ENCODE assay signal across 2 cellular contexts in the genomic region with DNA sequence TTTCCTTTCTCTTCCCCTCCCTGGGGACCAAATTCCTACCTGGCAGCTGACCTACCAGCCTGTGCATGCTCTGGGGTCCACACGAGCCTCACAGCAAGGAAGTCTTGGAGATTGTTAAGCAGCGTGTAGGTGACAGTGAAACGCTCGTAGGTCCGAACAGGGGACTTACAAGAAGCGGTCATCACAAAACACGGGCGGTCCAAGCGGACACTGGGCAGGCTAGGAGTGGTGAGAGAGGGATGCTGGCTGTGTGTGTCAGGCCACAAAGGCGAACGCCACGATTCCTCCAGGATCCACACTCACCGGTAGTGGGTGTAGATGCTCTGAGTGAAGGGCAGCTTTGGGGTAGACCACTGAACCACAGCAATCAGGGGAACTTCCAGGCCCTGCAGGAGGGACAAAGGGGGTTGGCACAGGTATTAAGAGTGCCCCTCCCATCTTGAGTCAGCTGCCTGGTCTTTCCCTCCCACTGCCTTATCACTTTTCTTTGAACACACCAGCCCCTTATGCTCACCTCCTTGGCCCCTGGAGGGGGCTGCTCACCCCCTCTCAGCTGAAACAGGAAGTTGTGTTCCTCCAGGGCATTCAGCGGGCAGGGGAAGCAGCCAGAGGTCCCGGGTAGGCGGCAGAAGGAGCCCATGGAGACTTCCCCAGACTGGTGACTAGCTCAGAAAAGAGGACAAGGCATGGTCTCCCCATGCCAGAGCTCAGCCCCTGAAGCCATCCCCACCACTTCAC.
TF ChIP-seq lines count a peak whose summit lies in the region.

No MANE protein-coding gene starts in this region.

TF ChIP-seq in SK-N-SH, 30 proteins besides CTCF, POLR2A, EP300 and RAD21:
- TF ChIP-seq, protein P1, sequence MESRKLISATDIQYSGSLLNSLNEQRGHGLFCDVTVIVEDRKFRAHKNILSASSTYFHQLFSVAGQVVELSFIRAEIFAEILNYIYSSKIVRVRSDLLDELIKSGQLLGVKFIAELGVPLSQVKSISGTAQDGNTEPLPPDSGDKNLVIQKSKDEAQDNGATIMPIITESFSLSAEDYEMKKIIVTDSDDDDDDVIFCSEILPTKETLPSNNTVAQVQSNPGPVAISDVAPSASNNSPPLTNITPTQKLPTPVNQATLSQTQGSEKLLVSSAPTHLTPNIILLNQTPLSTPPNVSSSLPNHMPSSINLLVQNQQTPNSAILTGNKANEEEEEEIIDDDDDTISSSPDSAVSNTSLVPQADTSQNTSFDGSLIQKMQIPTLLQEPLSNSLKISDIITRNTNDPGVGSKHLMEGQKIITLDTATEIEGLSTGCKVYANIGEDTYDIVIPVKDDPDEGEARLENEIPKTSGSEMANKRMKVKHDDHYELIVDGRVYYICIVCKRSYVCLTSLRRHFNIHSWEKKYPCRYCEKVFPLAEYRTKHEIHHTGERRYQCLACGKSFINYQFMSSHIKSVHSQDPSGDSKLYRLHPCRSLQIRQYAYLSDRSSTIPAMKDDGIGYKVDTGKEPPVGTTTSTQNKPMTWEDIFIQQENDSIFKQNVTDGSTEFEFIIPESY (IDR thresholded peaks at IDR 0.05; ENCODE audit: borderline replicate concordance, low read depth), result no peak
- TF ChIP-seq FOSL2 (IDR thresholded peaks at IDR 0.05; ENCODE audit: borderline replicate concordance, low read depth), result no peak
- no peak for TF ChIP-seq JUND (IDR thresholded peaks at IDR 0.05)
- no peak for TF ChIP-seq RXRA (IDR thresholded peaks at IDR 0.05; ENCODE audit: borderline replicate concordance, low read depth)
- no peak for TF ChIP-seq ELF1 (IDR thresholded peaks at IDR 0.05)
- no peak for TF ChIP-seq SIN3A (IDR thresholded peaks at IDR 0.05; ENCODE audit: borderline replicate concordance, low read depth, low read length)
- TF ChIP-seq, protein P2, sequence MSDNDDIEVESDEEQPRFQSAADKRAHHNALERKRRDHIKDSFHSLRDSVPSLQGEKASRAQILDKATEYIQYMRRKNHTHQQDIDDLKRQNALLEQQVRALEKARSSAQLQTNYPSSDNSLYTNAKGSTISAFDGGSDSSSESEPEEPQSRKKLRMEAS (IDR thresholded peaks at IDR 0.05; ENCODE audit: low read depth), result no peak
- no peak for TF ChIP-seq CHD2 (IDR thresholded peaks at IDR 0.05; ENCODE audit: low read length, partially characterized antibody)
- no peak for TF ChIP-seq FOXM1 (IDR thresholded peaks at IDR 0.05; ENCODE audit: low read depth)
- no peak for TF ChIP-seq FOXJ3 (CRISPR knock-in tag; IDR thresholded peaks at IDR 0.05)
- TF ChIP-seq, protein P3, sequence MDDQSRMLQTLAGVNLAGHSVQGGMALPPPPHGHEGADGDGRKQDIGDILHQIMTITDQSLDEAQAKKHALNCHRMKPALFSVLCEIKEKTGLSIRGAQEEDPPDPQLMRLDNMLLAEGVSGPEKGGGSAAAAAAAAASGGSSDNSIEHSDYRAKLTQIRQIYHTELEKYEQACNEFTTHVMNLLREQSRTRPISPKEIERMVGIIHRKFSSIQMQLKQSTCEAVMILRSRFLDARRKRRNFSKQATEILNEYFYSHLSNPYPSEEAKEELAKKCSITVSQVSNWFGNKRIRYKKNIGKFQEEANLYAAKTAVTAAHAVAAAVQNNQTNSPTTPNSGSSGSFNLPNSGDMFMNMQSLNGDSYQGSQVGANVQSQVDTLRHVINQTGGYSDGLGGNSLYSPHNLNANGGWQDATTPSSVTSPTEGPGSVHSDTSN (IDR thresholded peaks at IDR 0.05), result no peak

TF ChIP-seq in SK-N-SH treated with all-trans-retinoic acid at 6 μM for 48 hours, 23 proteins besides CTCF, POLR2A, EP300 and RAD21 (continued from another document):
- TF ChIP-seq, protein P4, sequence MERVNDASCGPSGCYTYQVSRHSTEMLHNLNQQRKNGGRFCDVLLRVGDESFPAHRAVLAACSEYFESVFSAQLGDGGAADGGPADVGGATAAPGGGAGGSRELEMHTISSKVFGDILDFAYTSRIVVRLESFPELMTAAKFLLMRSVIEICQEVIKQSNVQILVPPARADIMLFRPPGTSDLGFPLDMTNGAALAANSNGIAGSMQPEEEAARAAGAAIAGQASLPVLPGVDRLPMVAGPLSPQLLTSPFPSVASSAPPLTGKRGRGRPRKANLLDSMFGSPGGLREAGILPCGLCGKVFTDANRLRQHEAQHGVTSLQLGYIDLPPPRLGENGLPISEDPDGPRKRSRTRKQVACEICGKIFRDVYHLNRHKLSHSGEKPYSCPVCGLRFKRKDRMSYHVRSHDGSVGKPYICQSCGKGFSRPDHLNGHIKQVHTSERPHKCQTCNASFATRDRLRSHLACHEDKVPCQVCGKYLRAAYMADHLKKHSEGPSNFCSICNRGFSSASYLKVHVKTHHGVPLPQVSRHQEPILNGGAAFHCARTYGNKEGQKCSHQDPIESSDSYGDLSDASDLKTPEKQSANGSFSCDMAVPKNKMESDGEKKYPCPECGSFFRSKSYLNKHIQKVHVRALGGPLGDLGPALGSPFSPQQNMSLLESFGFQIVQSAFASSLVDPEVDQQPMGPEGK (CRISPR knock-in tag; IDR thresholded peaks at IDR 0.05; ENCODE audit: borderline replicate concordance), result no peak
- TF ChIP-seq GLIS3 (CRISPR knock-in tag; IDR thresholded peaks at IDR 0.05) (no peak), ISL1 (CRISPR knock-in tag; IDR thresholded peaks at IDR 0.05) (no peak), ZNF70 (CRISPR knock-in tag; IDR thresholded peaks at IDR 0.05) (no peak), ZFP3 (CRISPR knock-in tag; IDR thresholded peaks at IDR 0.05) (no peak), RARB (CRISPR knock-in tag; IDR thresholded peaks at IDR 0.05) (no peak), ZNF8 (CRISPR knock-in tag; IDR thresholded peaks at IDR 0.05) (no peak), ARNTL (CRISPR knock-in tag; IDR thresholded peaks at IDR 0.05; ENCODE audit: borderline replicate concordance, low read depth) (no peak), TCF4 (CRISPR knock-in tag; IDR thresholded peaks at IDR 0.05; ENCODE audit: borderline replicate concordance) (no peak), ZC3H10 (CRISPR knock-in tag; IDR thresholded peaks at IDR 0.05) (no peak), ZNF565 (CRISPR knock-in tag; conservative IDR thresholded peaks at IDR 0.05; ENCODE audit: low read depth) (no peak), PPARA (CRISPR knock-in tag; IDR thresholded peaks at IDR 0.05; ENCODE audit: borderline replicate concordance) (no peak), OSR1 (CRISPR knock-in tag; IDR thresholded peaks at IDR 0.05) (no peak), SNAI2 (CRISPR knock-in tag; IDR thresholded peaks at IDR 0.05) (no peak)
